In genomic region chr3:108345492-108346205, GRCh38 we compare ENCODE assay signal across 16 cellular contexts. TPM values are rescaled to one million over a fixed set of nuclear protein-coding genes. Genes with fewer than 3 reads are reported as not detected.
DNase-seq lines count a peak whose midpoint lies in the region; ATAC-seq and TF ChIP-seq lines count a peak whose summit lies in the region.
"Had no signal": no experiment of that assay in that cellular context is flagged by ENCODE, and none has a peak within 500 bp of the region (broad histone marks: within the 10 kb centered on the region; RNA-seq: fewer than 3 reads in every experiment).

No MANE protein-coding gene starts in this region.

- ATAC-seq in stimulated activated naive B cell treated with anti-CD40 and anti-IgM and Interleukin-4, amounts not matched to agents 10 μg/mL and 1 μg/mL and 100 μg/mL, for 72 hours (replicated peaks): peak; percentile 42 to 48
- no peak for ATAC-seq in SK-N-SH treated with all-trans-retinoic acid at 6 μM for 48 hours
- no peak for ATAC-seq in psoas muscle
- ATAC-seq: activated T-cell treated with anti-CD3 and anti-CD28 coated beads, Interleukin-2, amount 50 U/mL, for 72 hours had no signal

- peaks cover 2 to 5% of the 10 kb centered on the region in 2 donors for H3K9me3 Mint-ChIP-seq in stimulated activated naive B cell treated with anti-CD40 and anti-IgM and Interleukin-4, amounts not matched to agents 10 μg/mL and 1 μg/mL and 100 μg/mL, for 72 hours

- peak; percentile 80 for DNase-seq in SIG-M5 treated with dmso at 0.1 percent for 504 hours (lab: John Stamatoyannopoulos, UW; ENCODE audit: unreplicated experiment)
- no peak for DNase-seq in SIG-M5 (lab: John Stamatoyannopoulos, UW)
- DNase-seq in NOMO-1 treated with DMSO at 0.1 percent for 48 hours (lab: John Stamatoyannopoulos, UW; ENCODE audit: unreplicated experiment): peak; percentile 74
- no peak for DNase-seq in epithelial cell of proximal tubule (ENCODE audit: low read depth)
- DNase-seq in stimulated activated naive B cell treated with anti-CD40 and anti-IgM and Interleukin-4, amounts not matched to agents 10 μg/mL and 1 μg/mL and 100 μg/mL, for 72 hours: no peak
- no peak for DNase-seq in activated naive CD4-positive, alpha-beta T cell treated with anti-CD3 and anti-CD28 coated beads, Interleukin-2, amount 50 U/mL, for 16 hours
- DNase-seq in psoas muscle: no peak
- DNase-seq: activated CD4-positive, alpha-beta T cell treated with anti-CD3 and anti-CD28 coated beads for 1 hour; activated T-cell treated with anti-CD3 and anti-CD28 coated beads, Interleukin-2, amount 50 U/mL, for 72 hours; anterior cingulate cortex; DND-41; HCEC 1CT; NCI-H774 had no signal

- intact Hi-C loops in psoas muscle (cut with DNase I): no loop called here

- peak overlapping the region; percentile 72 for H3K27ac Mint-ChIP-seq in stimulated activated naive B cell treated with anti-CD40 and anti-IgM and Interleukin-4, amounts not matched to agents 10 μg/mL and 1 μg/mL and 100 μg/mL, for 72 hours
- H3K27ac Mint-ChIP-seq: activated T-cell treated with anti-CD3 and anti-CD28 coated beads, Interleukin-2, amount 50 U/mL, for 72 hours had no signal

- H3K27ac ChIP-seq in psoas muscle: no peak overlapping the region

- H3K4me3 Mint-ChIP-seq in stimulated activated naive B cell treated with anti-CD40 and anti-IgM and Interleukin-4, amounts not matched to agents 10 μg/mL and 1 μg/mL and 100 μg/mL, for 72 hours: peak overlapping the region; percentile 57
- H3K4me3 Mint-ChIP-seq: activated T-cell treated with anti-CD3 and anti-CD28 coated beads, Interleukin-2, amount 50 U/mL, for 72 hours had no signal

- H3K4me1 ChIP-seq in psoas muscle: no peaks in the 10 kb centered on the region

- no peak overlapping the region for H3K4me3 ChIP-seq in epithelial cell of proximal tubule (ENCODE audit: low read depth, low read length)
- no peak overlapping the region for H3K4me3 ChIP-seq in psoas muscle

- TF ChIP-seq CTCF in epithelial cell of proximal tubule (conservative IDR thresholded peaks at IDR 0.05; ENCODE audit: low read depth, low read length) (peak; percentile 6), psoas muscle (IDR thresholded peaks at IDR 0.05) (no peak)

- H3K4me1 Mint-ChIP-seq in stimulated activated naive B cell treated with anti-CD40 and anti-IgM and Interleukin-4, amounts not matched to agents 10 μg/mL and 1 μg/mL and 100 μg/mL, for 72 hours: peaks cover 27 to 47% of the 10 kb centered on the region in 2 donors

- H3K27me3 ChIP-seq in psoas muscle (ENCODE audit: insufficient read depth in 3 of 3, low read length in 2 of 3): no peaks in the 10 kb centered on the region

- no peaks in the 10 kb centered on the region for H3K36me3 ChIP-seq in psoas muscle (ENCODE audit: insufficient read depth in 1 of 2, low read depth in 1 of 2)

- H3K27me3 Mint-ChIP-seq in stimulated activated naive B cell treated with anti-CD40 and anti-IgM and Interleukin-4, amounts not matched to agents 10 μg/mL and 1 μg/mL and 100 μg/mL, for 72 hours: no peaks in the 10 kb centered on the region

- 20 to 57% (median 28%) methylated on average over 6 of the region's 6 CpGs for WGBS in psoas muscle, 3 donors

- no peaks in the 10 kb centered on the region for H3K9me3 ChIP-seq in psoas muscle

- peaks cover 5 to 16% of the 10 kb centered on the region in 2 donors for H3K36me3 Mint-ChIP-seq in stimulated activated naive B cell treated with anti-CD40 and anti-IgM and Interleukin-4, amounts not matched to agents 10 μg/mL and 1 μg/mL and 100 μg/mL, for 72 hours

TF ChIP-seq in SK-N-SH treated with all-trans-retinoic acid at 6 μM for 48 hours, 23 proteins besides CTCF, POLR2A, EP300 and RAD21:
- TF ChIP-seq ZFP30 (CRISPR knock-in tag; IDR thresholded peaks at IDR 0.05) (no peak), ZFP3 (CRISPR knock-in tag; IDR thresholded peaks at IDR 0.05) (no peak), SNAI2 (CRISPR knock-in tag; IDR thresholded peaks at IDR 0.05) (no peak), ZNF70 (CRISPR knock-in tag; IDR thresholded peaks at IDR 0.05) (no peak), BACH2 (CRISPR knock-in tag; IDR thresholded peaks at IDR 0.05; ENCODE audit: borderline replicate concordance) (no peak), CSRNP3 (CRISPR knock-in tag; IDR thresholded peaks at IDR 0.05) (no peak), GLIS3 (CRISPR knock-in tag; IDR thresholded peaks at IDR 0.05) (no peak), ZC3H10 (CRISPR knock-in tag; IDR thresholded peaks at IDR 0.05) (no peak), ZNF8 (CRISPR knock-in tag; IDR thresholded peaks at IDR 0.05) (no peak)

RNA-seq across cellular contexts. Expression of gene HHLA2, which starts 49.3 kb away (rescaled TPM):
- total RNA-seq in epithelial cell of proximal tubule: 0.23 TPM in 1 of 2 replicates, not detected in the other
- not detected for total RNA-seq in psoas muscle
- under 1 TPM in 1 of 3 donors, not detected in 2; 0.04 TPM for polyA plus RNA-seq in psoas muscle
- total RNA-seq: dermis microvascular lymphatic vessel endothelial cell had no signal
- polyA plus RNA-seq: AG04450 had no signal

Comparison
In these comparisons a context has a peak if more than half of its experiments do, and no peak if none do; other contexts are left out.
1. DNase-seq: peak in SIG-M5 treated with dmso at 0.1 percent for 504 hours (single experiment) and NOMO-1 treated with DMSO at 0.1 percent for 48 hours (single experiment); none in SIG-M5 (single experiment), epithelial cell of proximal tubule (single experiment), stimulated activated naive B cell treated with anti-CD40 and anti-IgM and Interleukin-4, amounts not matched to agents 10 μg/mL and 1 μg/mL and 100 μg/mL, for 72 hours (single experiment), activated naive CD4-positive, alpha-beta T cell treated with anti-CD3 and anti-CD28 coated beads, Interleukin-2, amount 50 U/mL, for 16 hours (single experiment) and psoas muscle (0 of 2).
2. ATAC-seq: peak in stimulated activated naive B cell treated with anti-CD40 and anti-IgM and Interleukin-4, amounts not matched to agents 10 μg/mL and 1 μg/mL and 100 μg/mL, for 72 hours (2 of 2); none in SK-N-SH treated with all-trans-retinoic acid at 6 μM for 48 hours (single experiment) and psoas muscle (0 of 4).